In the genomic region with DNA sequence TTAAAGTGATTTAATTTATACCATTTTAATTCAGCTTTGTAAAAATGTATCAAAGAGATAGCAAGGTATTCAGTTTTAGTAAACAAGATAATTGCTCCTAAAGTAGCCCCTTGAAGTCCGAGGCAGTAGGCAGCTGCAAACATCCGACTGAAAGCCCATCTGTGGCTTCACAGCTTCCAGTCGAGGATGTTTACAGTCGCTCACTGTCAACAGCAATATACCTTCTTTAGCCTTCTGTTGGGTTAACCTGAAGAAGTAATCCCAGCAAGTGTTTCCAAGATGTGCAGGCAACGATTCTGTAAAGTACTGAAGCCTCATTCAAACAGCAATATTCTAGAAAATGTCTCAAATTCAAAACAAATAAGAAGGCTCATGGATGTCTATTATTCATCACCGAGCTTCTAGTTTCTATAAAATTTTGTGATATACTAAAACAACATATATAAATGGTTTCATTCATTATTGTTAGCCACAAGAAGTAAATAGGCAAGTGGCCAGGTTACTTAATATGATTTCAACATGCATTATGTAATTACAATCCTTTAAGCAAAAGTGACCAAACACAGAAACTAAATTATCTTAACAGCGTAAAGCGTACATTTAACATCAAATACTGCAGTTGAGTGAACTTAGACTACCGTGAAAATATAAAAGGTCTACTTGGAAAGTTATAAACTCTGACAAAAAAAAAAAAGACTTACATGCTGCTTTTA, we compare ENCODE assay signal across 11 cellular contexts.
DNase-seq lines count a peak whose midpoint lies in the region; ATAC-seq and TF ChIP-seq lines count a peak whose summit lies in the region.
"Had no signal": no experiment of that assay in that cellular context is flagged by ENCODE, and none has a peak within 500 bp of the region (broad histone marks: within the 10 kb centered on the region; RNA-seq: fewer than 3 reads in every experiment).

No MANE protein-coding gene starts in this region.

- H3K36me3 Mint-ChIP-seq in endothelial cell (ENCODE audit: low read depth, unreplicated experiment), result no peaks in the 10 kb centered on the region
- H3K36me3 Mint-ChIP-seq in nephron (ENCODE audit: low read depth), result peaks cover 25% of the 10 kb centered on the region

- peak overlapping the region; percentile 98 for H3K27ac ChIP-seq in PC-9
- H3K27ac ChIP-seq: WERI-Rb-1 had no signal

- H3F3A ChIP-seq in PC-9 (ENCODE audit: insufficient read depth, low read depth), result peaks cover 46% of the 10 kb centered on the region

- DNase-seq in DMS53 (lab: John Stamatoyannopoulos, UW), result peak; percentile 72
- no peak for DNase-seq in PC-9
- DNase-seq in endothelial cell (ENCODE audit: low spot score), result no peak
- no peak for DNase-seq in ecto neural progenitor cell (ENCODE audit: low spot score)
- DNase-seq in NCI-H2029 (lab: John Stamatoyannopoulos, UW), result no peak
- DNase-seq: C1 segment of cervical spinal cord, foreskin fibroblast, WERI-Rb-1 had no signal

- intact Hi-C loops in PC-9 (cut with micrococcal nuclease; ENCODE audit: unreplicated experiment), result loop anchor here (1.0 to 2.0 kb wide), 5 partner anchors 16 to 107 kb away; no protein-coding TSS in a partner anchor

- H3K27me3 Mint-ChIP-seq in endothelial cell (ENCODE audit: unreplicated experiment), result no peaks in the 10 kb centered on the region
- no peaks in the 10 kb centered on the region for H3K27me3 Mint-ChIP-seq in nephron (ENCODE audit: low read depth)

- POLR2A ChIA-PET in PC-9 (lab: Charles Lee; ENCODE audit: unreplicated experiment), result interaction anchor here (0.7 to 1.6 kb wide), 2 partner anchors 15 kb away, joined by 3 to 11 read pairs; no protein-coding TSS in a partner anchor

- CTCF ChIA-PET in PC-9 (lab: Charles Lee), result no interaction called here

- TSS peak; percentile 37 for BruUV-seq in PC-9 (replicated peaks; lab: Mats Ljungman, UMichigan)

- ATAC-seq in HG03354 (IDR thresholded peaks at IDR 0.05; ENCODE audit: poor library complexity, severe bottlenecking, unreplicated experiment), result no peak
- ATAC-seq in HG03565 (IDR thresholded peaks at IDR 0.05; ENCODE audit: unreplicated experiment), result no peak

- H2AFZ ChIP-seq in PC-9, result peak overlapping the region; percentile 59

- peaks cover 46% of the 10 kb centered on the region for H3K79me2 ChIP-seq in PC-9 (ENCODE audit: low read depth)

- H3K4me1 ChIP-seq in PC-9 (replicated peaks; ENCODE audit: insufficient read depth), result peaks cover 82% of the 10 kb centered on the region

- peaks cover 39% of the 10 kb centered on the region for H3K36me3 ChIP-seq in PC-9 (ENCODE audit: low read depth)
- H3K36me3 ChIP-seq: WERI-Rb-1 had no signal

- H3K4me3 Mint-ChIP-seq in endothelial cell (ENCODE audit: unreplicated experiment) (no peak overlapping the region), nephron (peak overlapping the region; percentile 47 to 74 (median 59))

- no peaks in the 10 kb centered on the region for H3K27me3 ChIP-seq in PC-9 (ENCODE audit: insufficient read depth, low read depth)

- H3K4me2 ChIP-seq in PC-9, result peak overlapping the region; percentile 80

- H3K4me1 Mint-ChIP-seq in endothelial cell (ENCODE audit: unreplicated experiment) (peaks cover 26% of the 10 kb centered on the region), nephron (peaks cover 42% of the 10 kb centered on the region)

- H3K9me3 Mint-ChIP-seq in endothelial cell (ENCODE audit: unreplicated experiment), result no peaks in the 10 kb centered on the region
- H3K9me3 Mint-ChIP-seq in nephron, result no peaks in the 10 kb centered on the region

- no peak for TF ChIP-seq CTCF in PC-9 (conservative IDR thresholded peaks at IDR 0.05)
- TF ChIP-seq CTCF in endothelial cell (IDR thresholded peaks at IDR 0.05; ENCODE audit: unreplicated experiment), result no peak
- TF ChIP-seq CTCF in nephron (IDR thresholded peaks at IDR 0.05; ENCODE audit: unreplicated experiment in 3 of 3), result no peak

- 0 out of 2 replicates have a peak, but pooled peaks cover 3% of the 10 kb centered on the region for H3K9me2 ChIP-seq in PC-9 (ENCODE audit: insufficient read depth)

- no peaks in the 10 kb centered on the region; the same call in 1 of the 2 replicates for H3K9me3 ChIP-seq in PC-9 (ENCODE audit: insufficient read depth, low read depth)

- H3K27ac Mint-ChIP-seq in endothelial cell (ENCODE audit: unreplicated experiment) (peak overlapping the region; percentile 81), nephron (peak overlapping the region; percentile 86 to 91 (median 86))

- no peaks in the 10 kb centered on the region for H4K20me1 ChIP-seq in PC-9 (ENCODE audit: insufficient read depth)

- H3K4me3 ChIP-seq in PC-9, result peak overlapping the region; percentile 48
